ENCODE assay signal across 8 cellular contexts in genomic region chr12:107761502-107761904, GRCh38. TPM values are rescaled to one million over a fixed set of nuclear protein-coding genes. Genes with fewer than 3 reads are reported as not detected.
DNase-seq lines count a peak whose midpoint lies in the region; ATAC-seq and TF ChIP-seq lines count a peak whose summit lies in the region.

No MANE protein-coding gene starts in this region.

- H3K36me3 Mint-ChIP-seq in immature natural killer cell: peaks cover 0 to 3% (median 0%) of the 10 kb centered on the region in 3 donors

- peak overlapping the region; percentile 50 for H3K4me3 ChIP-seq in LNCaP clone FGC (ENCODE audit: low read depth, low read length)

- H3K4me1 Mint-ChIP-seq in immature natural killer cell: peaks cover 35 to 42% of the 10 kb centered on the region in 2 donors
- peaks cover 31% of the 10 kb centered on the region for H3K4me1 Mint-ChIP-seq in stimulated activated naive CD8-positive, alpha-beta T cell treated with anti-CD3 and anti-CD28 coated beads, Interleukin-15, amount 100 ng/mL, for 72 hours

- no peak for ATAC-seq in stimulated activated naive CD8-positive, alpha-beta T cell treated with anti-CD3 and anti-CD28 coated beads, Interleukin-15, amount 100 ng/mL, for 72 hours

- peak overlapping the region; percentile 79 to 94 (median 92) for H3K27ac Mint-ChIP-seq in immature natural killer cell
- peak overlapping the region in 1 of 2 donors; percentile 82 for H3K27ac Mint-ChIP-seq in stimulated activated naive CD8-positive, alpha-beta T cell treated with anti-CD3 and anti-CD28 coated beads, Interleukin-15, amount 100 ng/mL, for 72 hours

- peaks cover 3 to 13% (median 7%) of the 10 kb centered on the region in 3 donors for H3K27me3 Mint-ChIP-seq in immature natural killer cell (ENCODE audit: low read depth in 3 of 3)
- no peaks in the 10 kb centered on the region for H3K27me3 Mint-ChIP-seq in stimulated activated naive CD8-positive, alpha-beta T cell treated with anti-CD3 and anti-CD28 coated beads, Interleukin-15, amount 100 ng/mL, for 72 hours

- H3K4me3 Mint-ChIP-seq in immature natural killer cell: peak overlapping the region; percentile 84 to 93 (median 86)
- peak overlapping the region; percentile 82 to 90 for H3K4me3 Mint-ChIP-seq in stimulated activated naive CD8-positive, alpha-beta T cell treated with anti-CD3 and anti-CD28 coated beads, Interleukin-15, amount 100 ng/mL, for 72 hours

- H3K27ac ChIP-seq in angular gyrus (ENCODE audit: low read depth, low read length): peak overlapping the region; percentile 37

- peak; percentile 29 for DNase-seq in ELR (ENCODE audit: low read depth)
- no peak for DNase-seq in LNCaP clone FGC (ENCODE audit: low read depth)
- no peak for DNase-seq in immature natural killer cell
- DNase-seq in stimulated activated naive CD8-positive, alpha-beta T cell treated with anti-CD3 and anti-CD28 coated beads, Interleukin-15, amount 100 ng/mL, for 72 hours: peak; percentile 5 to 12
- DNase-seq in NCI-H345 treated with DMSO at 0.1 percent for 48 hours (lab: John Stamatoyannopoulos, UW; ENCODE audit: unreplicated experiment): no peak
- no peak for DNase-seq in DMS153 (lab: John Stamatoyannopoulos, UW)
- DNase-seq in effector CD8-positive, alpha-beta T cell (lab: John Stamatoyannopoulos, UW): no peak

- no peak for TF ChIP-seq CTCF in LNCaP clone FGC (IDR thresholded peaks at IDR 0.05; ENCODE audit: control insufficient read depth, extremely low read depth, insufficient read depth)

- no peaks in the 10 kb centered on the region for H3K9me3 Mint-ChIP-seq in immature natural killer cell
- H3K9me3 Mint-ChIP-seq in stimulated activated naive CD8-positive, alpha-beta T cell treated with anti-CD3 and anti-CD28 coated beads, Interleukin-15, amount 100 ng/mL, for 72 hours: no peaks in the 10 kb centered on the region

RNA-seq across cellular contexts. Expression of gene PRDM4, which starts 0.6 kb away (rescaled TPM):
- 10 to 100 TPM in 2 of 3 donors, 1 to 10 TPM in 1; 7.7 to 19.4 (median 12.2) TPM for polyA plus RNA-seq in immature natural killer cell

RNA-seq across cellular contexts. Expression of gene ASCL4, which starts 13.0 kb away (rescaled TPM):
- polyA plus RNA-seq in immature natural killer cell: not detected

Comparison
In these comparisons a context has a peak if more than half of its experiments do, and no peak if none do; other contexts are left out.
1. DNase-seq: peak in ELR (single experiment) and stimulated activated naive CD8-positive, alpha-beta T cell treated with anti-CD3 and anti-CD28 coated beads, Interleukin-15, amount 100 ng/mL, for 72 hours (2 of 2); none in LNCaP clone FGC (single experiment), immature natural killer cell (0 of 3), NCI-H345 treated with DMSO at 0.1 percent for 48 hours (single experiment), DMS153 (single experiment) and effector CD8-positive, alpha-beta T cell (single experiment).